Comparison of ENCODE assay signal across 8 cellular contexts in genomic region chr14:35533357-35534129, GRCh38. TPM values are rescaled to one million over a fixed set of nuclear protein-coding genes. Genes with fewer than 3 reads are reported as not detected.
DNase-seq lines count a peak whose midpoint lies in the region; ATAC-seq and TF ChIP-seq lines count a peak whose summit lies in the region.

No MANE protein-coding gene starts in this region.

- H3K9me3 ChIP-seq in A673 (ENCODE audit: low read depth, low read length, poor library complexity, severe bottlenecking), result no peaks in the 10 kb centered on the region

- intact Hi-C loops in A673 (cut with micrococcal nuclease; ENCODE audit: unreplicated experiment), result loop anchor here (5.0 to 10.0 kb wide), 2 partner anchors 154 to 281 kb away; no protein-coding TSS in a partner anchor

- H3K4ac ChIP-seq in mesendoderm (ENCODE audit: low read depth, low read length), result no peak overlapping the region

- H3K27me3 ChIP-seq in A673 (replicated peaks; ENCODE audit: insufficient read depth, low read depth, low read length, poor library complexity) (peaks cover 65% of the 10 kb centered on the region), mesendoderm (ENCODE audit: insufficient read depth, low read length, poor library complexity) (peaks cover 33% of the 10 kb centered on the region)

- no peaks in the 10 kb centered on the region for H3K79me1 ChIP-seq in mesendoderm (ENCODE audit: low read length)

- H2AK5ac ChIP-seq in mesendoderm (ENCODE audit: low read length), result no peak overlapping the region

- DNase-seq in A673 (ENCODE audit: low spot score) (peak; percentile 86), NCI-H2196 treated with DMSO at 0.1 percent for 48 hours (lab: John Stamatoyannopoulos, UW; ENCODE audit: unreplicated experiment) (peak; percentile 78), mesendoderm (peak; percentile 88)
- peak; percentile 30 to 61 for DNase-seq in activated CD4-positive, alpha-beta T cell treated with anti-CD3 and anti-CD28 coated beads, Interleukin-2, amount 50 U/mL, for 24 hours (ENCODE audit: low read depth in 1 of 2, low spot score in 1 of 2)
- peak; percentile 34 for DNase-seq in effector CD4-positive, alpha-beta T cell
- DNase-seq in stimulated activated CD8-positive, alpha-beta memory T cell treated with anti-CD3 and anti-CD28 coated beads, Interleukin-15, amount 100 ng/mL, for 4 hours (ENCODE audit: low read depth in 2 of 2), result peak; percentile 25 to 27

- H3K27ac ChIP-seq in A673 (ENCODE audit: low read depth, low read length, poor library complexity, severe bottlenecking) (no peak overlapping the region), mesendoderm (ENCODE audit: low read depth, low read length) (no peak overlapping the region)

- H3K79me2 ChIP-seq in mesendoderm (ENCODE audit: control insufficient read depth, insufficient read depth, low read length), result no peaks in the 10 kb centered on the region

- POLR2A ChIA-PET in A673 (lab: Charles Lee; ENCODE audit: low non-redundant PET), result interaction anchor here (0.5 kb wide), 1 partner anchor 292 kb away, joined by 3 read pairs; the partner anchor contains the start of gene BRMS1L

- CTCF ChIA-PET in A673 (lab: Charles Lee), result no interaction called here

- H3K56ac ChIP-seq in mesendoderm (ENCODE audit: low read length), result peak overlapping the region; percentile 65

- peak overlapping the region; percentile 89 for H3K4me2 ChIP-seq in mesendoderm (ENCODE audit: low read length)

- TF ChIP-seq CTCF in A673 (conservative IDR thresholded peaks at IDR 0.05; ENCODE audit: low read depth, low read length), result no peak

- peak overlapping the region; percentile 56 for H3K4me3 ChIP-seq in A673 (ENCODE audit: low read depth, low read length, poor library complexity, severe bottlenecking)
- H3K4me3 ChIP-seq in mesendoderm (ENCODE audit: low read length), result peak overlapping the region; percentile 42

- WGBS in mesendoderm (ENCODE audit: extremely low coverage, insufficient coverage, low lambda C conversion rate), result no CpG with 5 or more reads among the region's 95 CpGs

- ATAC-seq in GM18867 (IDR thresholded peaks at IDR 0.05; ENCODE audit: unreplicated experiment), result peak; percentile 86
- ATAC-seq in HG03095 (IDR thresholded peaks at IDR 0.05; ENCODE audit: unreplicated experiment), result peak; percentile 72

- no peak overlapping the region for H2BK120ac ChIP-seq in mesendoderm (ENCODE audit: low read depth, low read length)

- no peaks in the 10 kb centered on the region for H3K36me3 ChIP-seq in A673 (ENCODE audit: insufficient read depth, low read length, poor library complexity, severe bottlenecking)
- H3K36me3 ChIP-seq in mesendoderm (ENCODE audit: control insufficient read depth, insufficient read depth, low read length), result no peaks in the 10 kb centered on the region

- peak overlapping the region; percentile 18 for H3K23ac ChIP-seq in mesendoderm (ENCODE audit: low read length)

- no peak overlapping the region for H2BK15ac ChIP-seq in mesendoderm (replicated peaks; ENCODE audit: low read depth)

- peaks cover 13% of the 10 kb centered on the region for H3K4me1 ChIP-seq in A673 (ENCODE audit: insufficient read depth, low read length, poor library complexity, severe bottlenecking)
- H3K4me1 ChIP-seq in mesendoderm (ENCODE audit: control insufficient read depth, low read depth, low read length), result no peaks in the 10 kb centered on the region

- peak overlapping the region; percentile 55 for H3K9ac ChIP-seq in mesendoderm (ENCODE audit: low read length)

- H4K5ac ChIP-seq in mesendoderm (ENCODE audit: low read length), result no peak overlapping the region

- no peak overlapping the region for H2BK5ac ChIP-seq in mesendoderm (ENCODE audit: low read length)

- BruUV-seq in A673 (replicated peaks; lab: Mats Ljungman, UMichigan), result no TSS peak

- H4K8ac ChIP-seq in mesendoderm (ENCODE audit: low read depth, low read length), result no peak overlapping the region

- H3K18ac ChIP-seq in mesendoderm (ENCODE audit: low read length), result no peak overlapping the region

RNA-seq across cellular contexts. Expression of gene INSM2, which starts 0.4 kb away (rescaled TPM):
- total RNA-seq in A673 (2021), result not detected in 2 replicates
- 0.01 TPM for polyA plus RNA-seq in mesendoderm (2013, experiment 1 of 2)
- not detected for polyA plus RNA-seq in mesendoderm (2013, experiment 2 of 2)

Comparison
In these comparisons a context has a peak if more than half of its experiments do, and no peak if none do; other contexts are left out.
1. DNase-seq: peak in every context shown above with its lines; median percentile 88 in mesendoderm; 86 in A673; 78 in NCI-H2196 treated with DMSO at 0.1 percent for 48 hours; 46 in activated CD4-positive, alpha-beta T cell treated with anti-CD3 and anti-CD28 coated beads, Interleukin-2, amount 50 U/mL, for 24 hours; 34 in effector CD4-positive, alpha-beta T cell; 26 in stimulated activated CD8-positive, alpha-beta memory T cell treated with anti-CD3 and anti-CD28 coated beads, Interleukin-15, amount 100 ng/mL, for 4 hours.